22 cellular contexts compared by ENCODE assay signal in the genomic region with DNA sequence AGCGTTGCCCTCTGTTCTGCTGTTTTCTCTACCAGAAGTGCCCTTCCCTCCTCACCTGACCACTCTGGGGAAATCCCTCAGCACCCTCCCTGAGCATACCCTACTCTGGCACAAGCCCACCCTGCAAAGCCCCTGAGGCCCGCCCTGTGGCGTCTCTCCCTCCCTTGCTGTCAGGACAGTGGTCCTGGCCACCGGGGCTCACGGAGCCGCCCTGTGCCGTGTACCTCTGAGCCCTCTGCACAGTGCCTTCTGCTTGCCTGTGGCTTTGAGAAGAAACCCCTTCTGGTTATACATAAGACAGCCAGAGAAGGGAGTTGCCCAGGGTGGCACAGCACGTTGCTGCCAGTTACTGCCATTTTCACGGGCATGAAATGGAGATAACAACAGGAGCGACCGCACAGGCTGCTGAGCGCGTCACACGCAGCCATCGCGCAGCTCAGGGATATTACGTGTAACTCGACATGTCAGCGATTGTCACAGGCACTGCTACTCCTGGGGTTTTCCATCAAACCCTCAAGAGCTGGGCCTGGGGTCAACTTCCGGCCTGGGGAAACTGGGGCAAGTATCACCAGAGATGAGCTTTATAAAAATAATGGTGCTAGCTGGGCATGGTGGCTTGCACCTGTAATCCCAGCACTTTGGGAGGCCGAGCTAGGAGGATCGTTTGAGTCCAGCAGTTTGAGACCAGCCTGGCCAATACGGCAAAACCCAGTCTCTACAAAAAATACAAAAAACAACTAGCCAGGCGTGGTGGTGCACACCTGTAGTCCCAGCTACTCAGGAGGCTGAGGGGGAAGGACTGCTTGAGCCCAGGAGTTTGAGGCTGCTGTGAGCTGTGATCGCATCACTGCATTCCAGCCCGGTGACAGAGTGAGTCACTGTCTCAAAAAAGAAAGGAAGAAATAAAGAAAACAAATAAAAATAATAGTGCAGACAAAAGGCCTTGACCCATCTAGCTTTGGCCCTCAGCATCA. TPM values are rescaled to one million over a fixed set of nuclear protein-coding genes. Genes with fewer than 3 reads are reported as not detected.
DNase-seq lines count a peak whose midpoint lies in the region; FAIRE-seq and TF ChIP-seq lines count a peak whose summit lies in the region.
"Had no signal": no experiment of that assay in that cellular context is flagged by ENCODE, and none has a peak within 500 bp of the region (broad histone marks: within the 10 kb centered on the region; RNA-seq: fewer than 3 reads in every experiment).

No MANE protein-coding gene starts in this region.

- no peak overlapping the region for H3K4me3 ChIP-seq in SJSA1
- H3K4me3 ChIP-seq in kidney (ENCODE audit: low read length in 2 of 2), result no peak overlapping the region
- H3K4me3 ChIP-seq in sigmoid colon, result no peak overlapping the region
- H3K4me3 ChIP-seq: upper lobe of left lung had no signal

- WGBS in sigmoid colon, 2 donors, result 83 to 86% methylated on average over 26 of the region's 26 CpGs

- intact Hi-C loops in kidney (cut with DNase I) (no loop called here), sigmoid colon (cut with DNase I) (no loop called here)

- TF ChIP-seq CTCF in kidney (IDR thresholded peaks at IDR 0.05; ENCODE audit: borderline replicate concordance, extremely low read depth, insufficient read depth) (no peak), sigmoid colon (IDR thresholded peaks at IDR 0.05) (no peak)

- TF ChIP-seq POLR2A in sigmoid colon (IDR thresholded peaks at IDR 0.05), result no peak

- DNase-seq in activated CD4-positive, CD25-positive, alpha-beta regulatory T cell treated with anti-CD3 and anti-CD28 coated beads, Interleukin-2, amount 50 U/mL, for 72 hours, result peak; percentile 18
- DNase-seq in activated CD4-positive, CD25-positive, alpha-beta regulatory T cell (lab: John Stamatoyannopoulos, UW), result no peak
- DNase-seq in SJSA1 (ENCODE audit: low read depth in 1 of 2, low spot score in 2 of 2), result peak; percentile 27 to 42
- peak; percentile 42 for DNase-seq in kidney
- peak; percentile 44 for DNase-seq in sigmoid colon
- no peak for DNase-seq in SKM-1 (lab: John Stamatoyannopoulos, UW; ENCODE audit: unreplicated experiment)
- no peak for DNase-seq in activated T-cell treated with anti-CD3 and anti-CD28 coated beads for 4 hours
- no peak for DNase-seq in SW480 (ENCODE audit: low spot score)
- DNase-seq: 8988T; amygdala; cortex of kidney; DMS79; MV-4-11; NCI-H2081; NCI-H69; stimulated activated naive CD4-positive, alpha-beta T cell treated with Interleukin-2 at 50 U/mL for 16 hours; upper lobe of left lung had no signal

- H3K27me3 ChIP-seq in SJSA1 (replicated peaks) (no peaks in the 10 kb centered on the region), sigmoid colon (no peaks in the 10 kb centered on the region)
- H3K27me3 ChIP-seq: upper lobe of left lung had no signal

- 0 out of 2 replicates have a peak, but pooled peaks cover 4% of the 10 kb centered on the region for H3K4me1 ChIP-seq in SJSA1 (replicated peaks)
- no peaks in the 10 kb centered on the region for H3K4me1 ChIP-seq in kidney (ENCODE audit: control insufficient read depth in 1 of 2, insufficient read depth in 1 of 2, low read depth in 1 of 2, low read length in 2 of 2)
- no peaks in the 10 kb centered on the region for H3K4me1 ChIP-seq in sigmoid colon
- H3K4me1 ChIP-seq: upper lobe of left lung had no signal

- no peak for TF ChIP-seq EP300 in sigmoid colon (IDR thresholded peaks at IDR 0.05)

- H3K36me3 ChIP-seq in SJSA1 (no peaks in the 10 kb centered on the region), kidney (ENCODE audit: control insufficient read depth in 1 of 2, insufficient read depth in 2 of 2, low read length in 2 of 2) (no peaks in the 10 kb centered on the region), sigmoid colon (no peaks in the 10 kb centered on the region)
- H3K36me3 ChIP-seq: upper lobe of left lung had no signal

- no peak for FAIRE-seq in kidney (lab: Jason Lieb, UNC)
- FAIRE-seq: islet of Langerhans had no signal

- no peak overlapping the region for H3K9ac ChIP-seq in kidney (ENCODE audit: low read length in 2 of 2)

- no peaks in the 10 kb centered on the region; the same call in 1 of the 2 replicates for H3K9me3 ChIP-seq in SJSA1 (replicated peaks)
- no peaks in the 10 kb centered on the region for H3K9me3 ChIP-seq in kidney (ENCODE audit: control insufficient read depth in 1 of 2, low read length in 2 of 2)
- no peaks in the 10 kb centered on the region for H3K9me3 ChIP-seq in sigmoid colon
- H3K9me3 ChIP-seq: upper lobe of left lung had no signal

- no peak overlapping the region for H3K27ac ChIP-seq in SJSA1
- H3K27ac ChIP-seq in kidney (ENCODE audit: low read depth in 2 of 2, low read length in 2 of 2), result no peak overlapping the region
- no peak overlapping the region for H3K27ac ChIP-seq in sigmoid colon
- H3K27ac ChIP-seq: upper lobe of left lung had no signal

RNA-seq across cellular contexts. Expression of a gene that starts 14.8 kb away (rescaled TPM):
- total RNA-seq in SJSA1 (2014; rRNA removed; shearing (Covaris generic)), result not detected in 2 replicates
- total RNA-seq in kidney (not detected), sigmoid colon (not detected)
- polyA plus RNA-seq in kidney (ENCODE audit: insufficient read depth, low read depth, low replicate concordance) (not detected), sigmoid colon (not detected)
- total RNA-seq: activated T-helper 1 cell treated with anti-CD3 and anti-CD28 coated beads, Interleukin-12 subunit alpha, Interleukin-12 subunit beta, Interleukin-2, Interleukin-4 antibody, amounts not matched to agents 30 ng/mL and 10 ng/mL and 1 ng/mL, durations not matched to agents 14 hours and 24 hours and 36 hours; mucosa of gallbladder; osteocyte; upper lobe of left lung had no signal
- polyA plus RNA-seq: esophagus had no signal

RNA-seq across cellular contexts. Expression of a gene that starts 29.3 kb away (rescaled TPM):
- not detected in 2 replicates for total RNA-seq in SJSA1 (2014; rRNA removed; shearing (Covaris generic))
- total RNA-seq in kidney, result 21.6 TPM
- polyA plus RNA-seq in kidney (ENCODE audit: insufficient read depth, low read depth, low replicate concordance), result 4.2 TPM
- total RNA-seq in sigmoid colon, result 10 to 100 TPM in 1 of 4 donors, 1 to 10 TPM in 3; 2.5 to 12.5 (median 6.9) TPM
- polyA plus RNA-seq in sigmoid colon, result 1 to 10 TPM in 2 of 3 donors, under 1 TPM in 1; 0.46 to 7.4 (median 1.2) TPM
- total RNA-seq: osteocyte had no signal

Comparison
In these comparisons a context has a peak if more than half of its experiments do, and no peak if none do; other contexts are left out.
1. DNase-seq: peak in activated CD4-positive, CD25-positive, alpha-beta regulatory T cell treated with anti-CD3 and anti-CD28 coated beads, Interleukin-2, amount 50 U/mL, for 72 hours (single experiment), SJSA1 (2 of 2), kidney (single experiment) and sigmoid colon (single experiment); none in activated CD4-positive, CD25-positive, alpha-beta regulatory T cell (0 of 4), SKM-1 (single experiment), activated T-cell treated with anti-CD3 and anti-CD28 coated beads for 4 hours (single experiment) and SW480 (single experiment).